5 cellular contexts compared by ENCODE assay signal in genomic region chr14:20098926-20099770, GRCh38. TPM values are rescaled to one million over a fixed set of nuclear protein-coding genes. Genes with fewer than 3 reads are reported as not detected.
"Had no signal": no experiment of that assay in that cellular context is flagged by ENCODE, and none has a peak within 500 bp of the region (broad histone marks: within the 10 kb centered on the region; RNA-seq: fewer than 3 reads in every experiment).

No MANE protein-coding gene starts in this region.

RNA-seq across cellular contexts. Expression of gene OR4K17, which starts 11.4 kb away (rescaled TPM):
- total RNA-seq: HT-29, HT1080, IMR-90, K562 had no signal
- polyA plus RNA-seq: IgD-negative memory B cell, IMR-90, K562 had no signal

RNA-seq across cellular contexts. Expression of gene OR4L1, which starts 39.3 kb away (rescaled TPM):
- total RNA-seq: HT-29, HT1080, IMR-90, K562 had no signal
- polyA plus RNA-seq: IgD-negative memory B cell, IMR-90, K562 had no signal

RNA-seq across cellular contexts. Expression of gene OR4N5, which starts 39.5 kb away (rescaled TPM):
- total RNA-seq: HT-29, HT1080, IMR-90, K562 had no signal
- polyA plus RNA-seq: IgD-negative memory B cell, IMR-90, K562 had no signal
